7 cellular contexts compared by ENCODE assay signal in genomic region chr21:45152265-45152746, GRCh38.
DNase-seq lines count a peak whose midpoint lies in the region; TF ChIP-seq lines count a peak whose summit lies in the region.

No MANE protein-coding gene starts in this region.

- H3K27me3 Mint-ChIP-seq in endodermal cell (ENCODE audit: insufficient read depth) (no peaks in the 10 kb centered on the region), osteocyte (ENCODE audit: unreplicated experiment) (no peaks in the 10 kb centered on the region)

- no peaks in the 10 kb centered on the region for H3K9me2 ChIP-seq in Loucy (replicated peaks; ENCODE audit: low read depth, low read length)

- peaks cover 42% of the 10 kb centered on the region for H3K4me1 ChIP-seq in Loucy (ENCODE audit: insufficient read depth, low read length, poor library complexity, severe bottlenecking)
- H3K4me1 ChIP-seq in endodermal cell (ENCODE audit: control insufficient read depth, insufficient read depth, low read length), result no peaks in the 10 kb centered on the region
- peaks cover 0 to 32% (median 8%) of the 10 kb centered on the region in 4 donors for H3K4me1 ChIP-seq in tibial nerve
- H3K4me1 ChIP-seq in thyroid gland, result no peaks in the 10 kb centered on the region

- intact Hi-C loops in thyroid gland (cut with DNase I), result no loop called here

- H3K27ac Mint-ChIP-seq in endodermal cell, result no peak overlapping the region
- peak overlapping the region; percentile 78 for H3K27ac Mint-ChIP-seq in osteocyte (ENCODE audit: unreplicated experiment)

- H3K9me3 Mint-ChIP-seq in endodermal cell (no peaks in the 10 kb centered on the region), osteocyte (ENCODE audit: unreplicated experiment) (no peaks in the 10 kb centered on the region)

- H3K36me3 Mint-ChIP-seq in endodermal cell (ENCODE audit: low read depth), result no peaks in the 10 kb centered on the region
- H3K36me3 Mint-ChIP-seq in osteocyte (ENCODE audit: unreplicated experiment), result peaks cover 10% of the 10 kb centered on the region

- H3K27me3 ChIP-seq in Loucy (ENCODE audit: insufficient read depth, low read length, poor library complexity, severe bottlenecking) (no peaks in the 10 kb centered on the region), endodermal cell (ENCODE audit: control insufficient read depth, insufficient read depth, low read length, poor library complexity, severe bottlenecking) (no peaks in the 10 kb centered on the region), tibial nerve (no peaks in the 10 kb centered on the region), thyroid gland (no peaks in the 10 kb centered on the region)

- 50 to 65% methylated on average over 16 to 24 of the region's 24 CpGs for WGBS in endodermal cell (ENCODE audit: insufficient coverage in 1 of 2, insufficient read length in 1 of 2), 2 experiments
- WGBS in tibial nerve, 2 donors, result 47 to 77% methylated on average over 13 to 24 of the region's 24 CpGs
- 73 to 75% methylated on average over 21 to 24 of the region's 24 CpGs for WGBS in thyroid gland, 2 donors

- H3K4me3 ChIP-seq in Loucy (ENCODE audit: low read length, poor library complexity, severe bottlenecking) (peak overlapping the region; percentile 62), endodermal cell (ENCODE audit: low read length) (no peak overlapping the region), tibial nerve (no peak overlapping the region), thyroid gland (replicated peaks in 1 of 3) (no peak overlapping the region)

- H3K4me2 ChIP-seq in Loucy (ENCODE audit: low read depth, low read length, poor library complexity, severe bottlenecking), result peak overlapping the region; percentile 75

- TF ChIP-seq EP300 in tibial nerve (IDR thresholded peaks at IDR 0.05), result no peak

- no peaks in the 10 kb centered on the region; the same call in 1 of the 2 replicates for H3F3A ChIP-seq in Loucy (ENCODE audit: low read depth)

- H3K79me2 ChIP-seq in Loucy (ENCODE audit: insufficient read depth, low read length), result no peaks in the 10 kb centered on the region

- TF ChIP-seq POLR2A in tibial nerve (IDR thresholded peaks at IDR 0.05), result no peak
- TF ChIP-seq POLR2A in thyroid gland (IDR thresholded peaks at IDR 0.05), result no peak

- peak; percentile 74 for TF ChIP-seq CTCF in Loucy (conservative IDR thresholded peaks at IDR 0.05; ENCODE audit: low read length)
- TF ChIP-seq CTCF in endodermal cell (conservative IDR thresholded peaks at IDR 0.05), result peak; percentile 70
- TF ChIP-seq CTCF in osteocyte (IDR thresholded peaks at IDR 0.05), result peak; percentile 52
- peak in 3 of 5 experiments; percentile 5 to 29 (median 29) for TF ChIP-seq CTCF in tibial nerve (IDR thresholded peaks at IDR 0.05)
- no peak for TF ChIP-seq CTCF in thyroid gland (IDR thresholded peaks at IDR 0.05)

- H3K36me3 ChIP-seq in Loucy (ENCODE audit: insufficient read depth, low read length) (no peaks in the 10 kb centered on the region), endodermal cell (ENCODE audit: control insufficient read depth, insufficient read depth, low read length) (no peaks in the 10 kb centered on the region), tibial nerve (peaks cover 0 to 20% (median 0%) of the 10 kb centered on the region in 3 donors), thyroid gland (no peaks in the 10 kb centered on the region)

- no peak overlapping the region for H3K27ac ChIP-seq in endodermal cell (ENCODE audit: low read depth, low read length)
- H3K27ac ChIP-seq in tibial nerve, result peak overlapping the region in 1 of 4 donors; percentile 15
- no peak overlapping the region for H3K27ac ChIP-seq in thyroid gland

- H3K4me1 Mint-ChIP-seq in endodermal cell, result no peaks in the 10 kb centered on the region
- peaks cover 64% of the 10 kb centered on the region for H3K4me1 Mint-ChIP-seq in osteocyte (ENCODE audit: unreplicated experiment)

- DNase-seq in activated CD4-positive, alpha-beta T cell treated with anti-CD3 and anti-CD28 coated beads, Interleukin-2, amount 50 U/mL, for 1 hour, result peak; percentile 56
- peak; percentile 84 for DNase-seq in endodermal cell
- DNase-seq in osteocyte (ENCODE audit: extremely low spot score, unreplicated experiment), result peak; percentile 85
- no peak for DNase-seq in tibial nerve (ENCODE audit: low spot score in 2 of 2)
- no peak for DNase-seq in NCI-H446 (lab: John Stamatoyannopoulos, UW)
- DNase-seq in thyroid gland, result no peak

- H3K9ac ChIP-seq in Loucy (ENCODE audit: low read depth, low read length, poor library complexity, severe bottlenecking), result peak overlapping the region; percentile 49
- H3K9ac ChIP-seq in endodermal cell (ENCODE audit: extremely low read depth, low read length, poor library complexity, severe bottlenecking), result no peak overlapping the region

- H3K4me3 Mint-ChIP-seq in endodermal cell (no peak overlapping the region), osteocyte (ENCODE audit: unreplicated experiment) (peak overlapping the region; percentile 26)

- H3K9me3 ChIP-seq in Loucy (ENCODE audit: insufficient read depth, low read depth, low read length) (no peaks in the 10 kb centered on the region), endodermal cell (ENCODE audit: control insufficient read depth, low read length) (no peaks in the 10 kb centered on the region), tibial nerve (no peaks in the 10 kb centered on the region), thyroid gland (no peaks in the 10 kb centered on the region)

- H4K20me1 ChIP-seq in Loucy (ENCODE audit: insufficient read depth, low read length, poor library complexity, severe bottlenecking), result peaks cover 22% of the 10 kb centered on the region

- H2AFZ ChIP-seq in Loucy (ENCODE audit: low read length), result no peak overlapping the region

Comparison
In these comparisons a context has a peak if more than half of its experiments do, and no peak if none do; other contexts are left out.
1. CTCF ChIP-seq: peak in Loucy (single experiment), endodermal cell (single experiment), osteocyte (single experiment) and tibial nerve (3 of 5); none in thyroid gland (0 of 6).
2. DNase-seq: peak in activated CD4-positive, alpha-beta T cell treated with anti-CD3 and anti-CD28 coated beads, Interleukin-2, amount 50 U/mL, for 1 hour (single experiment), endodermal cell (single experiment) and osteocyte (single experiment); none in tibial nerve (0 of 2), NCI-H446 (0 of 2) and thyroid gland (0 of 2).